ENCODE assay signal across 15 cellular contexts in the genomic region with DNA sequence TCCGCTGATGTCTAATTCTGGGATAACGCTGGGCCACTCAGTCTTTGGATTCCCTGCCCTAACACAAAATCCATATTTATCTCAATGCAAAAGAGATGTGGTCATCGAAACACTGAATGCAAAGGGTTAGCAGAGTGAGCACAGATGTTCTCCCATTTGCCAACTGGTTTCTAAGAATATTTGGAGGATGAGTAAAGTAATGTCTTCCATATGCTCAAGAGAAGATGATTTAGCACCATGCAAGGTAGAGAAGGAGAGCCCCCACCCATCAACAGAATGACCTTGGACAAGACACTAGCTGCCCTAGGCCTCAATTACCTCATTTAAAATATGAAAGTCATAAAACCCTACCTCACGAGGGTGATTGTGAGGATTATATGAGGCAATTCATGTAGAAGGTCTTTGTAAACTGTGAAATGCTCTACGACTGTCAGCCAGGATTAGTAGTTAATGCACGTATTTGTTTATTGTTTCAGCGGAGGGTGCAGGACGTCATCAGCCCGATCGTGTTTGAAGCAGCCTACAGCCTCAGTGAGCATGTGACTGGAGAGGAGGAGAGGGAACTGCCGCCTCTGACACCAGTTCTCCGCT.
DNase-seq lines count a peak whose midpoint lies in the region; TF ChIP-seq lines count a peak whose summit lies in the region.
"Had no signal": no experiment of that assay in that cellular context is flagged by ENCODE, and none has a peak within 500 bp of the region (broad histone marks: within the 10 kb centered on the region; RNA-seq: fewer than 3 reads in every experiment).

No MANE protein-coding gene starts in this region.

- H3K36me3 ChIP-seq in muscle layer of duodenum (ENCODE audit: control insufficient read depth in 1 of 2, insufficient read depth in 2 of 2, low read length in 2 of 2) (peaks cover 0 to 14% of the 10 kb centered on the region in 2 donors), thyroid gland (no peaks in the 10 kb centered on the region)
- H3K36me3 ChIP-seq: SJSA1 had no signal

- TF ChIP-seq CTCF in AG10803 (conservative IDR thresholded peaks at IDR 0.05; ENCODE audit: low read length) (no peak), thyroid gland (IDR thresholded peaks at IDR 0.05) (no peak)

- H3K4me1 ChIP-seq in muscle layer of duodenum (ENCODE audit: control insufficient read depth in 1 of 2, insufficient read depth in 2 of 2, low read length in 2 of 2) (peaks cover 7 to 29% of the 10 kb centered on the region in 2 donors), thyroid gland (peaks cover 50 to 52% of the 10 kb centered on the region in 2 donors)
- H3K4me1 ChIP-seq: SJSA1 had no signal

- H3K4me3 ChIP-seq in AG10803 (ENCODE audit: low read length) (no peak overlapping the region), muscle layer of duodenum (ENCODE audit: low read depth in 1 of 2, low read length in 2 of 2) (no peak overlapping the region), thyroid gland (replicated peaks in 1 of 3) (no peak overlapping the region)
- H3K4me3 ChIP-seq: GM12878, SJSA1 had no signal

- intact Hi-C loops in thyroid gland (cut with DNase I) = no loop called here

- H3K27me3 ChIP-seq in muscle layer of duodenum (ENCODE audit: low read depth, low read length) (no peaks in the 10 kb centered on the region), thyroid gland (no peaks in the 10 kb centered on the region)
- H3K27me3 ChIP-seq: neutrophil, SJSA1 had no signal

- POLR2A ChIA-PET in HEK293T (lab: Yijun Ruan, JAX) = no interaction called here

- 88 to 91% methylated on average over 12 of the region's 12 CpGs for WGBS in thyroid gland, 2 donors

- no peak for TF ChIP-seq POLR2A in thyroid gland (IDR thresholded peaks at IDR 0.05)

- H3K27ac ChIP-seq in muscle layer of duodenum (ENCODE audit: low read length) (peak overlapping the region; percentile 19), thyroid gland (peak overlapping the region in 1 of 3 donors; percentile 86)
- H3K27ac ChIP-seq: neutrophil, SJSA1 had no signal

- DNase-seq in AG10803 (ENCODE audit: low read depth) = peak; percentile 54
- peak; percentile 47 for DNase-seq in HEK293T (ENCODE audit: extremely low spot score)
- DNase-seq in fibroblast of gingiva (ENCODE audit: low read depth) = peak; percentile 77
- no peak for DNase-seq in thyroid gland
- no peak for DNase-seq in NCI-H1694 (lab: John Stamatoyannopoulos, UW)
- DNase-seq in activated T-cell treated with anti-CD3 and anti-CD28 coated beads for 4 hours = no peak
- DNase-seq in retina = no peak
- DNase-seq: activated effector memory CD4-positive, alpha-beta T cell treated with Interleukin-2 at 50 U/mL for 16 hours; MM.1S; NCI-H2029; NCI-H524 treated with DMSO at 0.1 percent for 48 hours had no signal

- no peaks in the 10 kb centered on the region for H3K9me3 ChIP-seq in muscle layer of duodenum (ENCODE audit: control insufficient read depth in 1 of 2, low read length in 2 of 2)
- no peaks in the 10 kb centered on the region for H3K9me3 ChIP-seq in thyroid gland
- H3K9me3 ChIP-seq: neutrophil, SJSA1 had no signal

- CTCF ChIA-PET in HEK293T (lab: Yijun Ruan, JAX) = no interaction called here

TF ChIP-seq in HEK293T, 16 proteins besides CTCF, POLR2A, EP300 and RAD21:
- no peak for TF ChIP-seq FOXA1 (IDR thresholded peaks at IDR 0.05)
- TF ChIP-seq L3MBTL2 (conservative IDR thresholded peaks at IDR 0.05) = peak; percentile 61
- no peak for TF ChIP-seq ARNT (IDR thresholded peaks at IDR 0.05)
- no peak for TF ChIP-seq SP1 (IDR thresholded peaks at IDR 0.05)
- no peak for TF ChIP-seq CTBP1 (IDR thresholded peaks at IDR 0.05; ENCODE audit: borderline replicate concordance)
- no peak for TF ChIP-seq FOXM1 (IDR thresholded peaks at IDR 0.05; ENCODE audit: borderline replicate concordance)
- TF ChIP-seq PKNOX1 (IDR thresholded peaks at IDR 0.05) = peak; percentile 70
- TF ChIP-seq ZNF384 (IDR thresholded peaks at IDR 0.05) = no peak
- no peak for TF ChIP-seq BHLHE40 (IDR thresholded peaks at IDR 0.05; ENCODE audit: borderline replicate concordance)

Comparison
In these comparisons a context has a peak if more than half of its experiments do, and no peak if none do; other contexts are left out.
1. DNase-seq: peak in AG10803 (single experiment), HEK293T (single experiment) and fibroblast of gingiva (single experiment); none in thyroid gland (0 of 2), NCI-H1694 (single experiment), activated T-cell treated with anti-CD3 and anti-CD28 coated beads for 4 hours (single experiment) and retina (single experiment).